Comparison of ENCODE assay signal across 1 cellular context in genomic region chr4:54165011-54165410, GRCh38.
TF ChIP-seq lines count a peak whose summit lies in the region.

No MANE protein-coding gene starts in this region.

TF ChIP-seq in HCT116, 20 proteins besides CTCF, POLR2A, EP300 and RAD21 (continued from another document):
- TF ChIP-seq REST (IDR thresholded peaks at IDR 0.05; ENCODE audit: low read depth) (no peak), EZH2 (IDR thresholded peaks at IDR 0.05) (no peak)
